Comparison of ENCODE assay signal across 8 cellular contexts in the genomic region with DNA sequence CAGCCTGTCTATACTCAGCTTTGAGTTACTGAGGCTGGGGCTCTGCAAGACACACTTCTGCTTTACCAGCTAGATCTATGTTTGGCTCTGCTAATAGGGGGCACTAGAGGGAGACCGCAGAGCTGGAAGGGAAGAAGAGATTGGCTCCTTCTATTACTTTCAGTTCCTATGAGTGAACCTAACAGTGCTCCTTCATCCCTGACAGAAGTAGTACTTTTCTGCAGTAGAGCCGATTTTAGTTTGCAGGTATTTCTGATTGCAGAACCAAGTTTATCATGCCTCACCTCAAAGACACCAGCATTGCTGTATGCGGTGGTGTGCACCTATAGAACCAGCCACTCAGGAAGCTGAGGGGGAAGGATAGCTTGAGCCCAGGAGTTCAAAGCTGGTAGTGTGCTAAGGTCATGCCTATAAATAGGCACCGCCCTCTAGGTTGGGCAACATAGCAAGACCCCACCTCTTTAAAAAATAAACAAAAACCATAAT. TPM values are rescaled to one million over a fixed set of nuclear protein-coding genes. Genes with fewer than 3 reads are reported as not detected.
A peak's percentile ranks its signal among the peaks of the same experiment; 100 is the strongest.
DNase-seq lines count a peak whose midpoint lies in the region; ATAC-seq and TF ChIP-seq lines count a peak whose summit lies in the region.

No MANE protein-coding gene starts in this region.

- CTCF ChIA-PET in activated CD4-positive, alpha-beta memory T cell treated with anti-CD3 and anti-CD28 coated beads, Interleukin-2, amount 10 ng/mL, durations not matched to agents 7 days and 5 days (lab: Charles Lee): interaction anchor here (0.6 to 4.0 kb wide), 16 partner anchors 10 to 319 kb away, joined by 3 to 42 read pairs (median 4); partner anchors contain the start of gene PIGV

- no peak overlapping the region for H3K9ac ChIP-seq in DND-41 (ENCODE audit: low read depth, low read length)

- no peaks in the 10 kb centered on the region for H3K36me3 Mint-ChIP-seq in activated CD4-positive, alpha-beta memory T cell treated with anti-CD3 and anti-CD28 coated beads, Interleukin-2, amount 10 ng/mL, durations not matched to agents 7 days and 5 days (ENCODE audit: low read depth)

- H4K20me1 ChIP-seq in DND-41 (ENCODE audit: insufficient read depth, low read length): no peaks in the 10 kb centered on the region

- intact Hi-C loops in ascending aorta (cut with DNase I): no loop called here

- H3K4me1 ChIP-seq in DND-41 (ENCODE audit: insufficient read depth, low read length): peaks cover 5% of the 10 kb centered on the region
- peaks cover 0 to 3% of the 10 kb centered on the region in 2 donors for H3K4me1 ChIP-seq in ascending aorta

- H3K4me3 ChIP-seq in DND-41 (ENCODE audit: low read depth in 1 of 2, low read length in 2 of 2): no peak overlapping the region
- H3K4me3 ChIP-seq in retinal pigment epithelial cell (ENCODE audit: low read length): no peak overlapping the region
- no peak overlapping the region for H3K4me3 ChIP-seq in ascending aorta

- H3K4me2 ChIP-seq in DND-41 (ENCODE audit: insufficient read depth, low read length): no peak overlapping the region

- no peak overlapping the region for H3K27ac ChIP-seq in DND-41 (ENCODE audit: low read length)
- no peak overlapping the region for H3K27ac ChIP-seq in ascending aorta

- H3K9me3 ChIP-seq in DND-41 (ENCODE audit: insufficient read depth, low read length, severe bottlenecking): no peaks in the 10 kb centered on the region
- no peaks in the 10 kb centered on the region for H3K9me3 ChIP-seq in ascending aorta

- H3K9me3 Mint-ChIP-seq in activated CD4-positive, alpha-beta memory T cell treated with anti-CD3 and anti-CD28 coated beads, Interleukin-2, amount 10 ng/mL, durations not matched to agents 7 days and 5 days: no peaks in the 10 kb centered on the region

- TF ChIP-seq CTCF in DND-41 (IDR thresholded peaks at IDR 0.05; ENCODE audit: borderline replicate concordance, extremely low read depth, low read length, poor library complexity, severe bottlenecking) (peak; percentile 50), retinal pigment epithelial cell (conservative IDR thresholded peaks at IDR 0.05; ENCODE audit: low read depth, low read length) (peak; percentile 23), ascending aorta (IDR thresholded peaks at IDR 0.05) (peak in 1 of 3 experiments; percentile 13)

- H3K36me3 ChIP-seq in DND-41 (ENCODE audit: insufficient read depth, low read length) (no peaks in the 10 kb centered on the region), ascending aorta (no peaks in the 10 kb centered on the region)

- H3K4me3 Mint-ChIP-seq in activated CD4-positive, alpha-beta memory T cell treated with anti-CD3 and anti-CD28 coated beads, Interleukin-2, amount 10 ng/mL, durations not matched to agents 7 days and 5 days: peak overlapping the region; percentile 35

- H3K79me2 ChIP-seq in DND-41 (ENCODE audit: insufficient read depth, low read length): no peaks in the 10 kb centered on the region

- ATAC-seq in DND-41 (ENCODE audit: insufficient read depth, low read depth) (peak; percentile 77), GM19397 (IDR thresholded peaks at IDR 0.05; ENCODE audit: unreplicated experiment) (peak; percentile 83), HG03460 (IDR thresholded peaks at IDR 0.05; ENCODE audit: unreplicated experiment) (peak; percentile 84)

- POLR2A ChIA-PET in activated CD4-positive, alpha-beta memory T cell treated with anti-CD3 and anti-CD28 coated beads, Interleukin-2, amount 10 ng/mL, durations not matched to agents 7 days and 5 days (lab: Charles Lee): interaction anchor here (1.1 to 2.8 kb wide), 7 partner anchors 10 to 128 kb away, joined by 3 to 19 read pairs (median 4); partner anchors contain the start of gene GPN2

- H3K4me1 Mint-ChIP-seq in activated CD4-positive, alpha-beta memory T cell treated with anti-CD3 and anti-CD28 coated beads, Interleukin-2, amount 10 ng/mL, durations not matched to agents 7 days and 5 days: peaks cover 23% of the 10 kb centered on the region

- no peak overlapping the region; the same call in 1 of the 2 replicates for H2AFZ ChIP-seq in DND-41 (ENCODE audit: low read depth, low read length)

- H3K27me3 Mint-ChIP-seq in activated CD4-positive, alpha-beta memory T cell treated with anti-CD3 and anti-CD28 coated beads, Interleukin-2, amount 10 ng/mL, durations not matched to agents 7 days and 5 days: no peaks in the 10 kb centered on the region

- H3K27ac Mint-ChIP-seq in activated CD4-positive, alpha-beta memory T cell treated with anti-CD3 and anti-CD28 coated beads, Interleukin-2, amount 10 ng/mL, durations not matched to agents 7 days and 5 days: peak overlapping the region; percentile 32

- DNase-seq in DND-41: no peak
- DNase-seq in activated CD4-positive, alpha-beta memory T cell treated with anti-CD3 and anti-CD28 coated beads, Interleukin-2, amount 10 ng/mL, durations not matched to agents 7 days and 5 days: peak; percentile 31
- no peak for DNase-seq in retinal pigment epithelial cell (ENCODE audit: low read depth)
- DNase-seq in mucosa of gallbladder (ENCODE audit: low spot score): no peak
- DNase-seq in ascending aorta (ENCODE audit: low spot score in 2 of 2): no peak
- DNase-seq in SHP77 treated with DMSO at 0.1 percent for 48 hours (lab: John Stamatoyannopoulos, UW): no peak

- H3K27me3 ChIP-seq in DND-41 (ENCODE audit: insufficient read depth, low read length, poor library complexity) (no peaks in the 10 kb centered on the region), ascending aorta (no peaks in the 10 kb centered on the region)

RNA-seq across cellular contexts. Expression of gene ZDHHC18, which starts 5.7 kb away (rescaled TPM):
- 10 to 100 TPM; 73.3 to 76.3 TPM for total RNA-seq in activated CD4-positive, alpha-beta memory T cell treated with anti-CD3 and anti-CD28 coated beads, Interleukin-2, amount 10 ng/mL, durations not matched to agents 7 days and 5 days
- 20.4 TPM for total RNA-seq in mucosa of gallbladder
- 36.0 TPM for total RNA-seq in ascending aorta

RNA-seq across cellular contexts. Expression of gene PIGV, which starts 33.1 kb away (rescaled TPM):
- total RNA-seq in activated CD4-positive, alpha-beta memory T cell treated with anti-CD3 and anti-CD28 coated beads, Interleukin-2, amount 10 ng/mL, durations not matched to agents 7 days and 5 days: 10 to 100 TPM; 16.6 to 16.9 TPM
- total RNA-seq in mucosa of gallbladder (19.3 TPM), ascending aorta (8.8 TPM)

RNA-seq across cellular contexts. Expression of gene SFN, which starts 42.1 kb away (rescaled TPM):
- 1 to 10 TPM; 4.9 to 5.0 TPM for total RNA-seq in activated CD4-positive, alpha-beta memory T cell treated with anti-CD3 and anti-CD28 coated beads, Interleukin-2, amount 10 ng/mL, durations not matched to agents 7 days and 5 days
- total RNA-seq in mucosa of gallbladder (37.1 TPM), ascending aorta (17.8 TPM)
